11 cellular contexts compared by ENCODE assay signal in the genomic region with DNA sequence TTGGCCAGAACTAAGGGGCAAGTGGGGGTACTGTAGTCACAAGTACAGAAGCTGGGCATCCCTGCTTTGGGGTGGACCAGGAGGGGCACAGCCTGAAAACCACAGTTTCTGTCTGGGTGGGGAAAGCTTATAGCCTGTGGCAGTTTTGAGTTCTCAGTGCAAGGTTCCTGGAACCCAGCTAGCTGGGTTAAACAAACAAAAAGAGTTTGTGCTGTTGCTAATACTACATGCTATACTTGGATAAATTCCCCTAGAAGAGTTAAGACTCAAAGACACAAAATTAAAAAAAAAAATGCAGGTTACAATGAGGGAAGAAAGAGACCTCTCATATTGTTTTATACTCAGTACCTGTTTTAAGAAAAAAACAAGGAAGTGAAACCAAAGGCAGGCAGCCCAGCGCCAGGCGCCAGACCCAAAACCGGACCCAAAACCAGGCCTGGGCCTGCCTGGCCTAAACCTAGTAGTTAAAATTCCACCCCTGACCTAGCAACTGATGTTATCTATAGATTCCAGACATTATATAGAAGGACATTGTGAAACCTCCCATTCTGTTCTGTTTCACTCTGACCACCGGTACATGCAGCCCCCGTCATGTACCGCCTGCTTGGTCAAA. TPM values are rescaled to one million over a fixed set of nuclear protein-coding genes. Genes with fewer than 3 reads are reported as not detected.
A peak's percentile ranks its signal among the peaks of the same experiment; 100 is the strongest.
DNase-seq lines count a peak whose midpoint lies in the region; ATAC-seq, FAIRE-seq and TF ChIP-seq lines count a peak whose summit lies in the region.
"Had no signal": no experiment of that assay in that cellular context is flagged by ENCODE, and none has a peak within 500 bp of the region (broad histone marks: within the 10 kb centered on the region; RNA-seq: fewer than 3 reads in every experiment).

No MANE protein-coding gene starts in this region.

- intact Hi-C loops in esophagus squamous epithelium (cut with DNase I), result no loop called here

- no peak overlapping the region for H2BK120ac ChIP-seq in H1 (replicated peaks; ENCODE audit: low read depth, low read length)

- H3K4me1 ChIP-seq in H1 (replicated peaks in 1 of 4; ENCODE audit: control insufficient read depth in 3 of 4, insufficient read depth in 4 of 4, low read length in 3 of 4) (no peaks in the 10 kb centered on the region), esophagus squamous epithelium (no peaks in the 10 kb centered on the region)

- H3K36me3 ChIP-seq in H1 (ENCODE audit: control insufficient read depth in 2 of 4, insufficient read depth in 4 of 4, low read length in 3 of 4), result no peaks in the 10 kb centered on the region
- peaks cover 0 to 18% (median 0%) of the 10 kb centered on the region in 3 donors for H3K36me3 ChIP-seq in esophagus squamous epithelium

- no peak overlapping the region for H3K4me3 ChIP-seq in H1 (ENCODE audit: extremely low read depth in 1 of 4, insufficient read depth in 2 of 4, low read depth in 3 of 4, low read length in 4 of 4)
- H3K4me3 ChIP-seq in esophagus squamous epithelium, result no peak overlapping the region
- H3K4me3 ChIP-seq: smooth muscle cell had no signal

- no peak overlapping the region for H3K23ac ChIP-seq in H1 (ENCODE audit: insufficient read length)

- 85% methylated on average over 6 of the region's 6 CpGs; no CpG with 5 or more reads in 1 of the 2 experiments for WGBS in H1 (ENCODE audit: extremely low coverage in 1 of 2, insufficient coverage in 1 of 2, insufficient read length in 1 of 2, insufficient replicate concordance in 2 of 2, low coverage in 1 of 2, low lambda C conversion rate in 2 of 2, missing lambda C conversion rate in 1 of 2), 2 experiments
- WGBS in esophagus squamous epithelium, 2 donors, result 70 to 91% methylated on average over 6 of the region's 6 CpGs

- no peaks in the 10 kb centered on the region for H3K27me3 ChIP-seq in H1 (replicated peaks in 1 of 4; ENCODE audit: control insufficient read depth in 3 of 4, extremely low read depth in 1 of 4, insufficient read depth in 3 of 4, low read length in 3 of 4)
- H3K27me3 ChIP-seq in esophagus squamous epithelium, result no peaks in the 10 kb centered on the region

- DNase-seq in H1 (ENCODE audit: low read depth in 1 of 2, low spot score in 2 of 2), result no peak
- no peak for DNase-seq in NCI-H69 (lab: John Stamatoyannopoulos, UW)
- no peak for DNase-seq in esophagus squamous epithelium (lab: John Stamatoyannopoulos, UW)
- no peak for DNase-seq in GM03348 (ENCODE audit: low spot score)
- DNase-seq: activated CD4-positive, alpha-beta T cell treated with anti-CD3 and anti-CD28 coated beads for 48 hours had no signal

- H4K20me1 ChIP-seq in H1 (replicated peaks in 1 of 2; ENCODE audit: control insufficient read depth in 1 of 2, insufficient read depth in 2 of 2, low read length in 2 of 2), result no peaks in the 10 kb centered on the region

- POLR2A ChIA-PET in H1 (lab: Charles Lee; ENCODE audit: partially characterized antibody), result no interaction called here

- H3K79me1 ChIP-seq in H1 (ENCODE audit: low read depth, low read length), result no peaks in the 10 kb centered on the region

- ATAC-seq in GM18907 (IDR thresholded peaks at IDR 0.05; ENCODE audit: unreplicated experiment) (peak; percentile 88), GM21717 (IDR thresholded peaks at IDR 0.05; ENCODE audit: unreplicated experiment) (peak; percentile 79), HG03439 (IDR thresholded peaks at IDR 0.05; ENCODE audit: unreplicated experiment) (peak; percentile 83)
- no peak for ATAC-seq in activated CD4-positive, CD25-positive, alpha-beta regulatory T cell treated with anti-CD3 and anti-CD28 coated beads, Interleukin-2, amount 50 U/mL, for 24 hours
- ATAC-seq: HepG2 had no signal

- CTCF ChIA-PET in H1 (lab: Charles Lee; ENCODE audit: partially characterized antibody), result interaction anchor here (0.6 to 1.1 kb wide), 2 partner anchors 10 to 19 kb away, joined by 3 read pairs; no protein-coding TSS in a partner anchor

- no peak for TF ChIP-seq POLR2A in H1 (IDR thresholded peaks at IDR 0.05; ENCODE audit: control extremely low read depth in 1 of 2, low read depth in 2 of 2, low read length in 2 of 2)
- TF ChIP-seq POLR2A in esophagus squamous epithelium (IDR thresholded peaks at IDR 0.05), result no peak

- H4K5ac ChIP-seq in H1 (ENCODE audit: insufficient read length, low read depth, low read length), result no peak overlapping the region

- H3K27ac ChIP-seq in H1 (ENCODE audit: low read depth, low read length) (no peak overlapping the region), esophagus squamous epithelium (no peak overlapping the region)

- no peak for FAIRE-seq in H1 (lab: Jason Lieb, UNC)
- FAIRE-seq: HepG2 had no signal

- H3K9ac ChIP-seq in H1 (replicated peaks in 1 of 4; ENCODE audit: extremely low read depth in 1 of 4, low read depth in 3 of 4, low read length in 3 of 4), result no peak overlapping the region

- H3K4ac ChIP-seq in H1 (replicated peaks; ENCODE audit: insufficient read length, low read depth, low read length), result no peak overlapping the region

- H2BK20ac ChIP-seq in H1 (ENCODE audit: low read length), result no peak overlapping the region

- H4K8ac ChIP-seq in H1 (ENCODE audit: extremely low read depth, insufficient read depth, low read length), result no peak overlapping the region

- no peak overlapping the region for H3K4me2 ChIP-seq in H1 (ENCODE audit: insufficient read depth in 1 of 2, low read depth in 2 of 2, low read length in 2 of 2)
- H3K4me2 ChIP-seq: smooth muscle cell had no signal

- no peaks in the 10 kb centered on the region for H3K9me3 ChIP-seq in H1 (ENCODE audit: insufficient read depth in 2 of 2, low read depth in 1 of 2, low read length in 1 of 2)
- H3K9me3 ChIP-seq in esophagus squamous epithelium, result no peaks in the 10 kb centered on the region

- H2AFZ ChIP-seq in H1 (ENCODE audit: low read length), result no peak overlapping the region

- H3K79me2 ChIP-seq in H1 (ENCODE audit: control insufficient read depth in 1 of 2, insufficient read depth in 2 of 2, low read length in 2 of 2), result no peaks in the 10 kb centered on the region

- 0 out of 2 replicates have a peak overlapping the region, but pooled peaks have one; percentile 13 for H2AK5ac ChIP-seq in H1 (ENCODE audit: low read depth, low read length)

- H3K18ac ChIP-seq in H1 (ENCODE audit: extremely low read depth, low read length), result no peak overlapping the region

- no peak overlapping the region for H3K56ac ChIP-seq in H1 (replicated peaks; ENCODE audit: insufficient read length, low read depth, low read length)

- no peak overlapping the region for H2BK5ac ChIP-seq in H1 (ENCODE audit: low read depth, low read length)

- no peak overlapping the region for H3K14ac ChIP-seq in H1 (ENCODE audit: insufficient read length)

- TF ChIP-seq CTCF in H1 (IDR thresholded peaks at IDR 0.05; ENCODE audit: control extremely low read depth in 1 of 3, insufficient read depth in 1 of 3, low read depth in 1 of 3, low read length in 3 of 3) (no peak), esophagus squamous epithelium (IDR thresholded peaks at IDR 0.05) (no peak)

- no peak overlapping the region for H2BK15ac ChIP-seq in H1 (ENCODE audit: low read length)

- no peak for TF ChIP-seq RAD21 in H1 (IDR thresholded peaks at IDR 0.05 in 1 of 2, conservative IDR thresholded peaks at IDR 0.05 in 1 of 2; ENCODE audit: low read depth in 2 of 2, low read length in 2 of 2)

- TF ChIP-seq EP300 in H1 (IDR thresholded peaks at IDR 0.05; ENCODE audit: borderline replicate concordance in 1 of 2, low read depth in 2 of 2, low read length in 2 of 2), result no peak

- no peak overlapping the region for H2BK12ac ChIP-seq in H1 (ENCODE audit: low read depth, low read length)

- H4K91ac ChIP-seq in H1 (replicated peaks; ENCODE audit: insufficient read length, low read length), result no peak overlapping the region

- H3K23me2 ChIP-seq in H1 (ENCODE audit: low read depth, low read length), result no peaks in the 10 kb centered on the region

TF ChIP-seq in H1, 55 proteins besides CTCF, POLR2A, EP300 and RAD21 (continues in another document):
- TF ChIP-seq HDAC2 (IDR thresholded peaks at IDR 0.05; ENCODE audit: borderline replicate concordance in 1 of 2, low read depth in 2 of 2, low read length in 2 of 2), result no peak
- no peak for TF ChIP-seq BACH1 (IDR thresholded peaks at IDR 0.05; ENCODE audit: low read length)
- no peak for TF ChIP-seq KDM4A (IDR thresholded peaks at IDR 0.05; ENCODE audit: low read depth, low read length, severe bottlenecking)
- no peak for TF ChIP-seq CREB1 (IDR thresholded peaks at IDR 0.05)
- TF ChIP-seq NANOG (IDR thresholded peaks at IDR 0.05; ENCODE audit: insufficient read depth, low read depth, low read length, poor library complexity, severe bottlenecking), result no peak
- no peak for TF ChIP-seq HDAC6 (IDR thresholded peaks at IDR 0.05; ENCODE audit: low read depth, low read length)
- TF ChIP-seq ASH2L (IDR thresholded peaks at IDR 0.05; ENCODE audit: low read length), result no peak
- no peak for TF ChIP-seq RFX5 (IDR thresholded peaks at IDR 0.05; ENCODE audit: borderline replicate concordance, low read depth, low read length)
- no peak for TF ChIP-seq SIN3A (conservative IDR thresholded peaks at IDR 0.05 in 1 of 2, IDR thresholded peaks at IDR 0.05 in 1 of 2; ENCODE audit: low read depth in 1 of 2, low read length in 2 of 2)
- TF ChIP-seq, protein P1, sequence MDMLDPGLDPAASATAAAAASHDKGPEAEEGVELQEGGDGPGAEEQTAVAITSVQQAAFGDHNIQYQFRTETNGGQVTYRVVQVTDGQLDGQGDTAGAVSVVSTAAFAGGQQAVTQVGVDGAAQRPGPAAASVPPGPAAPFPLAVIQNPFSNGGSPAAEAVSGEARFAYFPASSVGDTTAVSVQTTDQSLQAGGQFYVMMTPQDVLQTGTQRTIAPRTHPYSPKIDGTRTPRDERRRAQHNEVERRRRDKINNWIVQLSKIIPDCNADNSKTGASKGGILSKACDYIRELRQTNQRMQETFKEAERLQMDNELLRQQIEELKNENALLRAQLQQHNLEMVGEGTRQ (IDR thresholded peaks at IDR 0.05; ENCODE audit: low read length), result no peak

RNA-seq across cellular contexts. Expression of a gene that starts 50.8 kb away (rescaled TPM):
- total RNA-seq in H1 (2021; fragmentation: NEBNext Ultra II Directional; extraction: Animal tissue kit (Norgen Biotek cat#: 25700)), result 0.20 and 0.44 TPM in 2 replicates
- polyA plus RNA-seq in H1 (2011; rRNA removed), result 0.26 and 0.63 TPM in 2 replicates
- 0.16 TPM for polyA plus RNA-seq in H1 (2011; cell fraction: cytosol; rRNA removed)
- 0.50 TPM for polyA plus RNA-seq in H1 (2011; cell fraction: nucleus; rRNA removed)
- polyA plus RNA-seq in H1 (2012, experiment 1 of 2), result 0.21 to 0.79 TPM (median 0.29 TPM) in 4 replicates
- polyA plus RNA-seq in H1 (2012, experiment 2 of 2), result not detected
- polyA plus RNA-seq in H1 (2013, experiment 1 of 2), result 0.43 TPM
- polyA plus RNA-seq in H1 (2013, experiment 2 of 2), result 0.33 TPM
- polyA minus RNA-seq in H1 (2011; rRNA and poly(A)+ RNA removed), result 0.32 and 0.38 TPM in 2 replicates
- not detected for polyA minus RNA-seq in H1 (2011; cell fraction: cytosol; rRNA and poly(A)+ RNA removed)
- 3.7 TPM for polyA minus RNA-seq in H1 (2011; cell fraction: nucleus; rRNA and poly(A)+ RNA removed)
- 10 to 100 TPM in 2 of 4 donors, 1 to 10 TPM in 2; 8.0 to 18.7 (median 11.5) TPM for total RNA-seq in esophagus squamous epithelium

Comparison
In these comparisons a context has a peak if more than half of its experiments do, and no peak if none do; other contexts are left out.
1. ATAC-seq: peak in GM18907 (single experiment), GM21717 (single experiment) and HG03439 (single experiment); none in activated CD4-positive, CD25-positive, alpha-beta regulatory T cell treated with anti-CD3 and anti-CD28 coated beads, Interleukin-2, amount 50 U/mL, for 24 hours (0 of 2).